ENCODE assay signal across 12 cellular contexts in genomic region chr2:158893057-158893456, GRCh38.
A peak's percentile ranks its signal among the peaks of the same experiment; 100 is the strongest.
DNase-seq lines count a peak whose midpoint lies in the region; ATAC-seq and TF ChIP-seq lines count a peak whose summit lies in the region.
"Had no signal": no experiment of that assay in that cellular context is flagged by ENCODE, and none has a peak within 500 bp of the region (broad histone marks: within the 10 kb centered on the region; RNA-seq: fewer than 3 reads in every experiment).

No MANE protein-coding gene starts in this region.

- peaks cover 29% of the 10 kb centered on the region for H3K4me1 Mint-ChIP-seq in HFFc6 (ENCODE audit: low read depth)

- no peaks in the 10 kb centered on the region for H3K9me3 ChIP-seq in spleen

- no peak overlapping the region for H3K4me3 ChIP-seq in fibroblast of pulmonary artery (replicated peaks; ENCODE audit: low read depth, low read length)
- H3K4me3 ChIP-seq in skin epidermis, result no peak overlapping the region
- H3K4me3 ChIP-seq in spleen, result no peak overlapping the region

- peaks cover 4% of the 10 kb centered on the region for H3K27me3 Mint-ChIP-seq in HFFc6 (ENCODE audit: insufficient read depth)

- POLR2A ChIA-PET in RWPE1 (lab: Yijun Ruan, JAX; ENCODE audit: low non-redundant PET), result no interaction called here

- H3K9me3 Mint-ChIP-seq in HFFc6, result no peaks in the 10 kb centered on the region

- ATAC-seq in GM18511 (IDR thresholded peaks at IDR 0.05; ENCODE audit: unreplicated experiment), result no peak

- intact Hi-C loops in spleen (cut with DNase I; ENCODE audit: low total_unique reads), result no loop called here

- H3K36me3 ChIP-seq in spleen, result no peaks in the 10 kb centered on the region

- TF ChIP-seq CTCF in RWPE1 (conservative IDR thresholded peaks at IDR 0.05; ENCODE audit: low read depth), result no peak
- no peak for TF ChIP-seq CTCF in fibroblast of pulmonary artery (IDR thresholded peaks at IDR 0.05; ENCODE audit: low read length, missing control alignments)
- no peak for TF ChIP-seq CTCF in spleen (IDR thresholded peaks at IDR 0.05 in 8 of 11, conservative IDR thresholded peaks at IDR 0.05 in 3 of 11)
- no peak for TF ChIP-seq CTCF in HFFc6 (IDR thresholded peaks at IDR 0.05)

- CTCF ChIA-PET in RWPE1 (lab: Yijun Ruan, JAX), result no interaction called here

- no peaks in the 10 kb centered on the region for H3K4me1 ChIP-seq in spleen

- no peaks in the 10 kb centered on the region for H3K36me3 Mint-ChIP-seq in HFFc6 (ENCODE audit: low read depth)
- H3K36me3 Mint-ChIP-seq: activated CD4-positive, alpha-beta memory T cell treated with anti-CD3 and anti-CD28 coated beads for 36 hours; activated naive CD8-positive, alpha-beta T cell had no signal

- H3K27me3 ChIP-seq in spleen (replicated peaks in 1 of 7), result no peaks in the 10 kb centered on the region

- WGBS in spleen, 5 donors, result 70 to 82% (median 73%) methylated on average over 5 to 8 of the region's 8 CpGs

- peak; percentile 87 for DNase-seq in GM03348 (ENCODE audit: low spot score)
- peak; percentile 87 for DNase-seq in RWPE1 (ENCODE audit: low spot score)
- DNase-seq in fibroblast of pulmonary artery (ENCODE audit: low read depth), result peak; percentile 52
- DNase-seq in spleen, result no peak
- DNase-seq in GDM1 (lab: John Stamatoyannopoulos, UW), result no peak
- no peak for DNase-seq in HFFc6
- DNase-seq: activated CD4-positive, alpha-beta memory T cell treated with anti-CD3 and anti-CD28 coated beads for 36 hours; NCI-H2029 treated with DMSO at 0.1 percent for 48 hours; stimulated activated CD4-positive, alpha-beta T cell treated with anti-CD3 and anti-CD28 coated beads, Interleukin-4, amount 100 ng/mL, for 1 hour had no signal

- no peak overlapping the region for H3K27ac Mint-ChIP-seq in HFFc6
- H3K27ac Mint-ChIP-seq: activated CD4-positive, alpha-beta memory T cell treated with anti-CD3 and anti-CD28 coated beads for 36 hours; activated naive CD8-positive, alpha-beta T cell had no signal

- no peak for TF ChIP-seq POLR2A in spleen (IDR thresholded peaks at IDR 0.05)

- H3K27ac ChIP-seq in RWPE1, result peak overlapping the region; percentile 95
- H3K27ac ChIP-seq in skin epidermis, result peak overlapping the region in 18 of 21 experiments; percentile 22 to 90 (median 73)
- no peak overlapping the region for H3K27ac ChIP-seq in spleen

- H3K4me3 Mint-ChIP-seq in HFFc6, result no peak overlapping the region
- H3K4me3 Mint-ChIP-seq: activated CD4-positive, alpha-beta memory T cell treated with anti-CD3 and anti-CD28 coated beads for 36 hours; activated naive CD8-positive, alpha-beta T cell had no signal

Comparison
In these comparisons a context has a peak if more than half of its experiments do, and no peak if none do; other contexts are left out.
1. DNase-seq: peak in GM03348 (single experiment), RWPE1 (single experiment) and fibroblast of pulmonary artery (single experiment); none in spleen (single experiment), GDM1 (single experiment) and HFFc6 (single experiment).
2. H3K27ac ChIP-seq: peak in RWPE1 (single experiment) and skin epidermis (18 of 21); none in spleen (0 of 8).